8 cellular contexts compared by ENCODE assay signal in the genomic region with DNA sequence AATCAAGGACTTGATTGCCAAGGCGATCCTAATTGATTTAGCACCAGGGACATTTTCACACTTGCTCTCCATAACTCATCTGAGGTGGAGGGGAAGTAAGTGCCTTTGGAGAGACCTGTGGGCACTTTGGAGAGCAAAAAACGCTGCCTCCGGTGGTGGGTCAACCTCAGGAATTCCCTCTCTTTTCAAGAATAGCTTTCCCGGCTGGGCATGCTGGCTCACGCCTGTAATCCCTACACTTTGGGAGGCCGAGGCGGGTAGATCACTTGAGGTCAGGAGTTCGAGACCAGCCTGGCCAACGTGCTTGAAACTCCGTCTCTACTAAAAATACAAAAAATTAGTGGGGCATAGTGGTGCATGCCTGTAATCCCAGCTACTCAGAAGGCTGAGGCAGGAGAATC. TPM values are rescaled to one million over a fixed set of nuclear protein-coding genes. Genes with fewer than 3 reads are reported as not detected.
DNase-seq lines count a peak whose midpoint lies in the region; ATAC-seq and TF ChIP-seq lines count a peak whose summit lies in the region.

No MANE protein-coding gene starts in this region.

- DNase-seq in T-helper 1 cell (no peak), T-helper 17 cell (no peak), fibroblast of pulmonary artery (ENCODE audit: low read depth) (peak; percentile 38), NCI-H345 treated with DMSO at 0.1 percent for 48 hours (lab: John Stamatoyannopoulos, UW; ENCODE audit: unreplicated experiment) (no peak)
- no peak for DNase-seq in stimulated activated naive CD8-positive, alpha-beta T cell treated with anti-CD3 and anti-CD28 coated beads, Interleukin-15, amount 100 ng/mL, for 72 hours
- no peak for DNase-seq in stimulated activated CD4-positive, alpha-beta T cell treated with anti-CD3 and anti-CD28 coated beads, Interleukin-15, amount 100 ng/mL, for 24 hours

- peaks cover 3% of the 10 kb centered on the region for H3K36me3 Mint-ChIP-seq in T-helper 1 cell treated with Interleukin-12 subunit alpha and Interleukin-12 subunit beta and Interleukin-4 antibody, amounts not matched to agents 30 μg/mL and 1 μg/mL, for 36 hours (ENCODE audit: low read depth)
- H3K36me3 Mint-ChIP-seq in T-helper 17 cell (ENCODE audit: low read depth) = peaks cover 2% of the 10 kb centered on the region

- H3K4me1 Mint-ChIP-seq in T-helper 1 cell treated with Interleukin-12 subunit alpha and Interleukin-12 subunit beta and Interleukin-4 antibody, amounts not matched to agents 30 μg/mL and 1 μg/mL, for 36 hours (ENCODE audit: low read depth) = peaks cover 57% of the 10 kb centered on the region
- peaks cover 57% of the 10 kb centered on the region for H3K4me1 Mint-ChIP-seq in T-helper 17 cell
- peaks cover 70% of the 10 kb centered on the region for H3K4me1 Mint-ChIP-seq in stimulated activated naive CD8-positive, alpha-beta T cell treated with anti-CD3 and anti-CD28 coated beads, Interleukin-15, amount 100 ng/mL, for 72 hours

- no peak for TF ChIP-seq CTCF in fibroblast of pulmonary artery (IDR thresholded peaks at IDR 0.05; ENCODE audit: low read length, missing control alignments)

- H3K27me3 Mint-ChIP-seq in T-helper 1 cell treated with Interleukin-12 subunit alpha and Interleukin-12 subunit beta and Interleukin-4 antibody, amounts not matched to agents 30 μg/mL and 1 μg/mL, for 36 hours (ENCODE audit: low read depth) = no peaks in the 10 kb centered on the region
- H3K27me3 Mint-ChIP-seq in T-helper 17 cell = no peaks in the 10 kb centered on the region
- no peaks in the 10 kb centered on the region for H3K27me3 Mint-ChIP-seq in stimulated activated naive CD8-positive, alpha-beta T cell treated with anti-CD3 and anti-CD28 coated beads, Interleukin-15, amount 100 ng/mL, for 72 hours

- no peaks in the 10 kb centered on the region for H3K9me3 Mint-ChIP-seq in T-helper 1 cell treated with Interleukin-12 subunit alpha and Interleukin-12 subunit beta and Interleukin-4 antibody, amounts not matched to agents 30 μg/mL and 1 μg/mL, for 36 hours
- no peaks in the 10 kb centered on the region for H3K9me3 Mint-ChIP-seq in stimulated activated naive CD8-positive, alpha-beta T cell treated with anti-CD3 and anti-CD28 coated beads, Interleukin-15, amount 100 ng/mL, for 72 hours

- ATAC-seq in T-helper 17 cell (no peak), HG03460 (IDR thresholded peaks at IDR 0.05; ENCODE audit: unreplicated experiment) (no peak)
- no peak for ATAC-seq in stimulated activated naive CD8-positive, alpha-beta T cell treated with anti-CD3 and anti-CD28 coated beads, Interleukin-15, amount 100 ng/mL, for 72 hours

- no peaks in the 10 kb centered on the region for H3K9me3 ChIP-seq in T-helper 17 cell (ENCODE audit: control insufficient read depth, low read length, poor library complexity, severe bottlenecking)

- peak overlapping the region; percentile 14 for H3K4me3 ChIP-seq in fibroblast of pulmonary artery (replicated peaks; ENCODE audit: low read depth, low read length)

- no peak overlapping the region for H3K4me3 Mint-ChIP-seq in T-helper 1 cell treated with Interleukin-12 subunit alpha and Interleukin-12 subunit beta and Interleukin-4 antibody, amounts not matched to agents 30 μg/mL and 1 μg/mL, for 36 hours
- peak overlapping the region; percentile 93 for H3K4me3 Mint-ChIP-seq in T-helper 17 cell
- peak overlapping the region; percentile 75 to 92 for H3K4me3 Mint-ChIP-seq in stimulated activated naive CD8-positive, alpha-beta T cell treated with anti-CD3 and anti-CD28 coated beads, Interleukin-15, amount 100 ng/mL, for 72 hours

- peak overlapping the region; percentile 92 for H3K27ac Mint-ChIP-seq in T-helper 1 cell treated with Interleukin-12 subunit alpha and Interleukin-12 subunit beta and Interleukin-4 antibody, amounts not matched to agents 30 μg/mL and 1 μg/mL, for 36 hours
- peak overlapping the region; percentile 99 for H3K27ac Mint-ChIP-seq in T-helper 17 cell
- H3K27ac Mint-ChIP-seq in stimulated activated naive CD8-positive, alpha-beta T cell treated with anti-CD3 and anti-CD28 coated beads, Interleukin-15, amount 100 ng/mL, for 72 hours = peak overlapping the region; percentile 97 to 98

RNA-seq across cellular contexts. Expression of a gene that starts 49.2 kb away (rescaled TPM):
- total RNA-seq in T-helper 17 cell = 10 to 100 TPM; 68.9 to 69.1 TPM
